ENCODE assay signal across 2 cellular contexts in the genomic region with DNA sequence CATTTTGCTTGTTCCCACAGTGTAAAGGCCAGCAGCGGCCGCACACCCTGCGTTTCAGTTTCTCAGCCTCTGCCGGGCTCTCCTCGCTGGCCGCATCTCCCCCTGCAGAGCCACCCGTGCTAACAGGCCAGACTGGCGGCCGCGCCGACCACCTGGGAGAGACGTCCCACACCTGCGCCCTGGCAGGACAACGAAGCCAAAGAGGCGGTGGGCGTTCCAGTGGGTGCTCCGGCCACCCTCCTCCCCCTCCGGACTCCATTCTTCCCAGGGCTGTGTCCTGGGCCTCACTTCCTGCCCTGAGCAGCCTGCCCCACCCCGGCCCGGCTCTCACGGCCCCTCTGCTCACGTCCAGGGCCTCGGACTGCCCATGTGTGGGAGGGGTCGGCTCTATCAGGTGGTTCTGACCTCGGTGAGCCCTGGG.
TF ChIP-seq lines count a peak whose summit lies in the region.

No MANE protein-coding gene starts in this region.

TF ChIP-seq in SK-N-SH, 30 proteins besides CTCF, POLR2A, EP300 and RAD21 (continued from another document):
- TF ChIP-seq, protein P1, sequence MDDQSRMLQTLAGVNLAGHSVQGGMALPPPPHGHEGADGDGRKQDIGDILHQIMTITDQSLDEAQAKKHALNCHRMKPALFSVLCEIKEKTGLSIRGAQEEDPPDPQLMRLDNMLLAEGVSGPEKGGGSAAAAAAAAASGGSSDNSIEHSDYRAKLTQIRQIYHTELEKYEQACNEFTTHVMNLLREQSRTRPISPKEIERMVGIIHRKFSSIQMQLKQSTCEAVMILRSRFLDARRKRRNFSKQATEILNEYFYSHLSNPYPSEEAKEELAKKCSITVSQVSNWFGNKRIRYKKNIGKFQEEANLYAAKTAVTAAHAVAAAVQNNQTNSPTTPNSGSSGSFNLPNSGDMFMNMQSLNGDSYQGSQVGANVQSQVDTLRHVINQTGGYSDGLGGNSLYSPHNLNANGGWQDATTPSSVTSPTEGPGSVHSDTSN (IDR thresholded peaks at IDR 0.05): no peak

TF ChIP-seq in SK-N-SH treated with all-trans-retinoic acid at 6 μM for 48 hours, 23 proteins besides CTCF, POLR2A, EP300 and RAD21 (continued from another document):
- TF ChIP-seq SNAI2 (CRISPR knock-in tag; IDR thresholded peaks at IDR 0.05): no peak
- no peak for TF ChIP-seq TOX (CRISPR knock-in tag; IDR thresholded peaks at IDR 0.05; ENCODE audit: borderline replicate concordance)
